In the genomic region with DNA sequence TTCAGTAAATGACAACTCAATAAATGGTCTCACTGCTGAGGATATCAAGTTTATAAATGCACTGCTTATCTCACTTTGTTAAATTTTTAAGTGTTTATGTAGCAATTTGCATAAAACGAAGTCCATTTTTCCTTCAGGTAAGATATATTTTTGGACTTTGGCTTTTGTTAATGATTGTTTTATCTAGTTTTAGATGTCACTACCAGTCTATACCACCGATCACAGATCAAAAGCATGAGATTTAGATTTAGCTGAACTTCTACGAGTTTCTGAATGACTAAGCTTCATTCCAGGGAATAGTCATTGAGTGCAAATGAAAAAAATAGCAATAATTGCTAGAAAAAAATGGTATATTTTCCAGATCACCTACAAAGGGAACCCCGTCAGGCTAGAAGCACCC, we compare ENCODE assay signal across 36 cellular contexts. TPM values are rescaled to one million over a fixed set of nuclear protein-coding genes. Genes with fewer than 3 reads are reported as not detected.
"Had no signal": no experiment of that assay in that cellular context is flagged by ENCODE, and none has a peak within 500 bp of the region (broad histone marks: within the 10 kb centered on the region; RNA-seq: fewer than 3 reads in every experiment).

No MANE protein-coding gene starts in this region.

- H3K36me3 ChIP-seq: MG63 had no signal

- DNase-seq: Kasumi-1, MG63, MM.1S, MV-4-11, NCI-H1048, NCI-H1092, NCI-H1092 treated with DMSO at 0.1 percent for 48 hours, NCI-H1105, NCI-H1105 treated with DMSO at 0.1 percent for 48 hours, NCI-H1417, NCI-H1417 treated with DMSO at 0.1 percent for 48 hours, NCI-H1436, NCI-H1436 treated with DMSO at 0.1 percent for 48 hours, NCI-H146, NCI-H1694, NCI-H1694 treated with DMSO at 0.1 percent for 48 hours, NCI-H187, NCI-H187 treated with DMSO at 0.1 percent for 48 hours, NCI-H1930, NCI-H2029, NCI-H2029 treated with DMSO at 0.1 percent for 48 hours, NCI-H2081, NCI-H2081 treated with DMSO at 0.1 percent for 48 hours, NCI-H2107, NCI-H2171, NCI-H2171 treated with DMSO at 0.1 percent for 48 hours, NCI-H2227 treated with DMSO at 0.1 percent for 48 hours, NCI-H226, NCI-H345, NCI-H446, NCI-H446 treated with DMSO at 0.1 percent for 48 hours, NCI-H510A, NCI-H510A treated with DMSO at 0.1 percent for 48 hours, NCI-H524 had no signal

- H3K4me3 ChIP-seq: MG63 had no signal

- H3K27me3 ChIP-seq: MG63 had no signal

- H3K9me3 ChIP-seq: MG63 had no signal

RNA-seq across cellular contexts. Expression of a gene that starts 12.8 kb away (rescaled TPM):
- total RNA-seq: MCF 10A, NCI-H460 had no signal
